In genomic region chr3:193851416-193851815, GRCh38 we compare ENCODE assay signal across 15 cellular contexts.
DNase-seq lines count a peak whose midpoint lies in the region; ATAC-seq, FAIRE-seq and TF ChIP-seq lines count a peak whose summit lies in the region.
"Had no signal": no experiment of that assay in that cellular context is flagged by ENCODE, and none has a peak within 500 bp of the region (broad histone marks: within the 10 kb centered on the region; RNA-seq: fewer than 3 reads in every experiment).

No MANE protein-coding gene starts in this region.

- H3K9me3 ChIP-seq in MG63: no peaks in the 10 kb centered on the region
- no peaks in the 10 kb centered on the region for H3K9me3 ChIP-seq in colonic mucosa
- H3K9me3 ChIP-seq in subcutaneous abdominal adipose tissue (ENCODE audit: control insufficient read depth in 5 of 5, low read length in 5 of 5): no peaks in the 10 kb centered on the region
- H3K9me3 ChIP-seq in testis: no peaks in the 10 kb centered on the region
- H3K9me3 ChIP-seq: lower lobe of right lung had no signal

- H3K27ac ChIP-seq in colonic mucosa: peak overlapping the region; percentile 75
- H3K27ac ChIP-seq in subcutaneous abdominal adipose tissue (ENCODE audit: low read depth, low read length): peak overlapping the region; percentile 20
- peak overlapping the region in 1 of 2 donors; percentile 60 for H3K27ac ChIP-seq in testis
- no peak overlapping the region for H3K27ac ChIP-seq in substantia nigra (ENCODE audit: low read depth, low read length, poor library complexity, severe bottlenecking)

- no peak for FAIRE-seq in GM19239 (lab: Jason Lieb, UNC)
- FAIRE-seq: small intestine had no signal

- H3K4me3 ChIP-seq in MG63: no peak overlapping the region
- H3K4me3 ChIP-seq in colonic mucosa: no peak overlapping the region
- H3K4me3 ChIP-seq in subcutaneous abdominal adipose tissue (ENCODE audit: low read depth in 1 of 5, low read length in 5 of 5): no peak overlapping the region
- H3K4me3 ChIP-seq in testis: no peak overlapping the region
- H3K4me3 ChIP-seq: lower lobe of right lung had no signal

- TF ChIP-seq POLR2A in testis (IDR thresholded peaks at IDR 0.05): no peak

- peak; percentile 36 for ATAC-seq in left lobe of liver
- ATAC-seq: activated CD8-positive, alpha-beta T cell treated with anti-CD3 and anti-CD28 coated beads for 36 hours had no signal

- no peaks in the 10 kb centered on the region for H3K27me3 ChIP-seq in MG63
- H3K27me3 ChIP-seq in colonic mucosa: no peaks in the 10 kb centered on the region
- H3K27me3 ChIP-seq in subcutaneous abdominal adipose tissue (ENCODE audit: control insufficient read depth in 5 of 5, insufficient read depth in 4 of 5, low read length in 5 of 5): no peaks in the 10 kb centered on the region
- H3K27me3 ChIP-seq in testis: no peaks in the 10 kb centered on the region

- 72 to 75% methylated on average over 3 of the region's 3 CpGs for WGBS in testis, 2 donors

- H3K9ac ChIP-seq in colonic mucosa (ENCODE audit: low read depth in 2 of 2, low read length in 2 of 2) (no peak overlapping the region), subcutaneous abdominal adipose tissue (ENCODE audit: low read length in 5 of 5) (no peak overlapping the region)

- H3K4me1 ChIP-seq in colonic mucosa (peaks cover 4% of the 10 kb centered on the region), subcutaneous abdominal adipose tissue (ENCODE audit: control insufficient read depth in 5 of 5, insufficient read depth in 5 of 5, low read length in 5 of 5) (peaks cover 4 to 21% (median 17%) of the 10 kb centered on the region in 5 donors), testis (peaks cover 16% of the 10 kb centered on the region)

- TF ChIP-seq CTCF in colonic mucosa (IDR thresholded peaks at IDR 0.05) (no peak), testis (IDR thresholded peaks at IDR 0.05) (no peak)

- peak; percentile 55 for DNase-seq in MG63
- no peak for DNase-seq in colonic mucosa
- no peak for DNase-seq in left lobe of liver (ENCODE audit: low spot score)
- no peak for DNase-seq in testis
- DNase-seq in substantia nigra (lab: John Stamatoyannopoulos, UW): no peak
- DNase-seq in GM19239 (ENCODE audit: insufficient read length, low spot score): no peak
- DNase-seq: activated CD8-positive, alpha-beta T cell treated with anti-CD3 and anti-CD28 coated beads for 36 hours; lower lobe of right lung; NCI-H187 treated with DMSO at 0.1 percent for 48 hours; NCI-H524 treated with DMSO at 0.1 percent for 48 hours; OCI-M1; small intestine; stimulated activated naive CD4-positive, alpha-beta T cell treated with Interleukin-2 at 50 U/mL for 16 hours; SW 1271 had no signal

- intact Hi-C loops in colonic mucosa (cut with DNase I) (no loop called here), testis (cut with DNase I; ENCODE audit: low total_unique reads) (no loop called here)

- H3K36me3 ChIP-seq in MG63 (no peaks in the 10 kb centered on the region), colonic mucosa (no peaks in the 10 kb centered on the region), subcutaneous abdominal adipose tissue (ENCODE audit: control insufficient read depth in 5 of 5, insufficient read depth in 5 of 5, low read length in 5 of 5) (no peaks in the 10 kb centered on the region), testis (ENCODE audit: low read depth, missing control alignments) (no peaks in the 10 kb centered on the region)
- H3K36me3 ChIP-seq: lower lobe of right lung had no signal
